ENCODE assay signal across 8 cellular contexts in the genomic region with DNA sequence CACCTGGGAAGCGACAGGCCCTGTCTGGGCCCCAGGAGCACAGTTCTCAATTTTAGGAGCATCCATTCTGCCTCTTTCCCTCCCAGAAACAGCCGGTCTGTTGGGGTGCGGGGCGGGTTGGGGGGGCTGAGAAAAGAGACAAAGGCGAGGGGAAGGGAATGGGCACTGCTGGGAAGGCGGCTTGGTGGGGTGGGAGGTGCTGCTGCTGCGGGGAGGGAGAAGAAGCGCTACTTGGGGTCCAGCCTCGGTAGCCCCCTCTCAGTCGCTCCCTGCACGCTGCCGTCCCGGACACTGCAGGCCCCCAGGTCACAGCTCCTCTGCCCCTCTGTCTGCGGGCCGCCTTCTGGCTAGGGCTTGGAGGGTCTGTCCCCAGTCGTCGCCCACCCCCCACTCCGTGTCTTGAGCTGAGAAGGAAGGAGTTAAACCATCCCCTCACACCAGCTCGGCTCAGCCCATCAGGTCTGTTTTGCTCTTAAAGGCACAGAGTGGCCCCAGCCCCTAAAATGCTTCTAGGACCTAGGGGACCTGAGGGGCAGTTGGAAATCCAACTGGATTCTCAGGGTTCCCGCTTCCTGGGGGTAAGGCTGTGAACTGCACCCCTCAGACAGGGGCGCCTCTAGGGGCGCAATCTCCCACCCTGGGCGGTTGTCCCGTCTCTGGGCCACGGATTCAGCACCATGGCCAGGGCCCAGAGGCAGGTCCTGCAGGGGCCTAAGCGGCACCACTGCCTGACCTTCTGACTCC. TPM values are rescaled to one million over a fixed set of nuclear protein-coding genes. Genes with fewer than 3 reads are reported as not detected.
DNase-seq lines count a peak whose midpoint lies in the region; ATAC-seq and TF ChIP-seq lines count a peak whose summit lies in the region.

No MANE protein-coding gene starts in this region.

- no peak overlapping the region for H3K4me3 Mint-ChIP-seq in progenitor cell of endocrine pancreas (ENCODE audit: low read depth)

- peaks cover 4% of the 10 kb centered on the region for H3K4me1 Mint-ChIP-seq in progenitor cell of endocrine pancreas (ENCODE audit: low read depth)

- intact Hi-C loops in Right ventricle myocardium inferior (cut with DNase I): no loop called here
- intact Hi-C loops in cardiac septum (cut with DNase I): no loop called here

- H3K36me3 Mint-ChIP-seq in progenitor cell of endocrine pancreas (ENCODE audit: insufficient read depth): no peaks in the 10 kb centered on the region

- H3K4me3 ChIP-seq in foreskin fibroblast (ENCODE audit: low read depth in 1 of 2, low read length in 2 of 2): no peak overlapping the region

- ATAC-seq in Right ventricle myocardium inferior (peak; percentile 70), HG03439 (IDR thresholded peaks at IDR 0.05; ENCODE audit: unreplicated experiment) (no peak), GM19397 (IDR thresholded peaks at IDR 0.05; ENCODE audit: unreplicated experiment) (no peak)

- DNase-seq in Right ventricle myocardium inferior (ENCODE audit: missing footprints): no peak
- DNase-seq in cardiac septum (ENCODE audit: low spot score): no peak
- peak; percentile 60 for DNase-seq in UCSD-AML1 (lab: John Stamatoyannopoulos, UW; ENCODE audit: unreplicated experiment)
- peak; percentile 6 to 55 for DNase-seq in foreskin fibroblast
- peak; percentile 82 for DNase-seq in progenitor cell of endocrine pancreas (ENCODE audit: low spot score, unreplicated experiment)
- no peak for DNase-seq in NCI-H1105 treated with DMSO at 0.1 percent for 48 hours (lab: John Stamatoyannopoulos, UW)

- TF ChIP-seq CTCF in foreskin fibroblast (IDR thresholded peaks at IDR 0.05; ENCODE audit: low read depth, low read length) (peak; percentile 25), progenitor cell of endocrine pancreas (IDR thresholded peaks at IDR 0.05; ENCODE audit: unreplicated experiment) (peak; percentile 88)

- no peak overlapping the region for H3K27ac Mint-ChIP-seq in progenitor cell of endocrine pancreas

- H3K27me3 Mint-ChIP-seq in progenitor cell of endocrine pancreas: peaks cover 38% of the 10 kb centered on the region

- H3K9me3 Mint-ChIP-seq in progenitor cell of endocrine pancreas (ENCODE audit: low read depth): no peaks in the 10 kb centered on the region

RNA-seq across cellular contexts. Expression of gene GDAP1L1, which starts 0.7 kb away (rescaled TPM):
- 0.38 TPM for total RNA-seq in Right ventricle myocardium inferior
- total RNA-seq in cardiac septum: 0.67 TPM
- total RNA-seq in progenitor cell of endocrine pancreas: 0.24 and 1.1 TPM in 2 replicates

RNA-seq across cellular contexts. Expression of gene OSER1, which starts 37.3 kb away (rescaled TPM):
- total RNA-seq in Right ventricle myocardium inferior (32.1 TPM), cardiac septum (28.4 TPM), progenitor cell of endocrine pancreas (34.9 and 35.0 TPM in 2 replicates)

Comparison
In these comparisons a context has a peak if more than half of its experiments do, and no peak if none do; other contexts are left out.
1. DNase-seq: peak in UCSD-AML1 (single experiment), foreskin fibroblast (2 of 2) and progenitor cell of endocrine pancreas (single experiment); none in Right ventricle myocardium inferior (single experiment), cardiac septum (single experiment) and NCI-H1105 treated with DMSO at 0.1 percent for 48 hours (single experiment).